1 cellular context compared by ENCODE assay signal in genomic region chr2:164675027-164675426, GRCh38.
A peak's percentile ranks its signal among the peaks of the same experiment; 100 is the strongest.
TF ChIP-seq lines count a peak whose summit lies in the region.

No MANE protein-coding gene starts in this region.

TF ChIP-seq in H1, 55 proteins besides CTCF, POLR2A, EP300 and RAD21:
- TF ChIP-seq CEBPB (IDR thresholded peaks at IDR 0.05; ENCODE audit: low read depth, low read length) (peak; percentile 57; the same call in 1 of the 2 replicates), SP2 (IDR thresholded peaks at IDR 0.05; ENCODE audit: low read length) (no peak), TAF7 (optimal IDR thresholded peaks at IDR 0.05; ENCODE audit: borderline replicate concordance, low read depth, low read length) (no peak)
